ENCODE assay signal across 40 cellular contexts in genomic region chr3:139735191-139735590, GRCh38.
"Had no signal": no experiment of that assay in that cellular context is flagged by ENCODE, and none has a peak within 500 bp of the region (broad histone marks: within the 10 kb centered on the region; RNA-seq: fewer than 3 reads in every experiment).

No MANE protein-coding gene starts in this region.

- H3K4me1 ChIP-seq: adrenal gland, ascending aorta, body of pancreas, breast epithelium had no signal

- H3K36me3 ChIP-seq: adrenal gland, ascending aorta, brain microvascular endothelial cell, breast epithelium, cardiac muscle cell had no signal

- H3K27me3 ChIP-seq: adrenal gland, ascending aorta, body of pancreas, brain microvascular endothelial cell, breast epithelium, cardiac muscle cell had no signal

- H3K27ac ChIP-seq: adrenal gland, ascending aorta, body of pancreas, brain microvascular endothelial cell, breast epithelium, cardiac muscle cell had no signal

- H3K4me1 Mint-ChIP-seq: activated naive CD4-positive, alpha-beta T cell treated with anti-CD3 and anti-CD28 coated beads, Interleukin-2, amount 10 ng/mL, durations not matched to agents 7 days and 5 days; activated naive CD4-positive, alpha-beta T cell treated with anti-CD3 and anti-CD28 coated beads, Interleukin-2, amount 50 U/mL, for 24 hours; activated naive CD8-positive, alpha-beta T cell treated with anti-CD3 and anti-CD28 coated beads for 36 hours; activated naive CD8-positive, alpha-beta T cell treated with anti-CD3 and anti-CD28 coated beads, Interleukin-2, amount 10 ng/mL, durations not matched to agents 7 days and 5 days; activated naive CD8-positive, alpha-beta T cell treated with anti-CD3 and anti-CD28 coated beads, Interleukin-2, amount 50 U/mL, for 24 hours; activated T-helper 17 cell treated with anti-CD3 and anti-CD28 coated beads, Interleukin-2, amount 50 U/mL, for 72 hours; brain; central memory CD8-positive, alpha-beta T cell had no signal

- H3K36me3 Mint-ChIP-seq: activated naive CD4-positive, alpha-beta T cell treated with anti-CD3 and anti-CD28 coated beads, Interleukin-2, amount 10 ng/mL, durations not matched to agents 7 days and 5 days; activated naive CD4-positive, alpha-beta T cell treated with anti-CD3 and anti-CD28 coated beads, Interleukin-2, amount 50 U/mL, for 24 hours; activated naive CD4-positive, alpha-beta T cell treated with anti-CD3 and anti-CD28 coated beads, Interleukin-2, amount 50 U/mL, for 72 hours; activated naive CD8-positive, alpha-beta T cell; activated naive CD8-positive, alpha-beta T cell treated with anti-CD3 and anti-CD28 coated beads for 36 hours; activated naive CD8-positive, alpha-beta T cell treated with anti-CD3 and anti-CD28 coated beads, Interleukin-2, amount 10 ng/mL, durations not matched to agents 7 days and 5 days; brain had no signal

- H3K4me3 Mint-ChIP-seq: activated naive CD4-positive, alpha-beta T cell treated with anti-CD3 and anti-CD28 coated beads for 36 hours; activated naive CD4-positive, alpha-beta T cell treated with anti-CD3 and anti-CD28 coated beads, Interleukin-2, amount 10 ng/mL, durations not matched to agents 7 days and 5 days; activated naive CD4-positive, alpha-beta T cell treated with anti-CD3 and anti-CD28 coated beads, Interleukin-2, amount 50 U/mL, for 24 hours; activated naive CD8-positive, alpha-beta T cell; activated naive CD8-positive, alpha-beta T cell treated with anti-CD3 and anti-CD28 coated beads for 36 hours; activated naive CD8-positive, alpha-beta T cell treated with anti-CD3 and anti-CD28 coated beads, Interleukin-2, amount 10 ng/mL, durations not matched to agents 7 days and 5 days; activated naive CD8-positive, alpha-beta T cell treated with anti-CD3 and anti-CD28 coated beads, Interleukin-2, amount 50 U/mL, for 24 hours; activated T-cell treated with anti-CD3 and anti-CD28 coated beads, Interleukin-2, amount 50 U/mL, for 24 hours; activated T-cell treated with anti-CD3 and anti-CD28 coated beads, Interleukin-2, amount 50 U/mL, for 4 hours; activated T-cell treated with anti-CD3 and anti-CD28 coated beads, Interleukin-2, amount 50 U/mL, for 72 hours; activated T-helper 1 cell treated with anti-CD3 and anti-CD28 coated beads, Interleukin-12 subunit alpha, Interleukin-12 subunit beta, Interleukin-2, Interleukin-4 antibody, amounts not matched to agents 30 ng/mL and 10 ng/mL and 1 ng/mL, durations not matched to agents 14 hours and 24 hours and 36 hours; activated T-helper 17 cell treated with anti-CD3 and anti-CD28 coated beads, Interleukin-2, amount 50 U/mL, for 72 hours; brain; central memory CD8-positive, alpha-beta T cell had no signal

- H3K27ac Mint-ChIP-seq: activated naive CD4-positive, alpha-beta T cell treated with anti-CD3 and anti-CD28 coated beads for 36 hours; activated naive CD4-positive, alpha-beta T cell treated with anti-CD3 and anti-CD28 coated beads, Interleukin-2, amount 10 ng/mL, durations not matched to agents 7 days and 5 days; activated naive CD4-positive, alpha-beta T cell treated with anti-CD3 and anti-CD28 coated beads, Interleukin-2, amount 50 U/mL, for 24 hours; activated naive CD4-positive, alpha-beta T cell treated with anti-CD3 and anti-CD28 coated beads, Interleukin-2, amount 50 U/mL, for 72 hours; activated naive CD8-positive, alpha-beta T cell; activated naive CD8-positive, alpha-beta T cell treated with anti-CD3 and anti-CD28 coated beads for 36 hours; activated naive CD8-positive, alpha-beta T cell treated with anti-CD3 and anti-CD28 coated beads, Interleukin-2, amount 10 ng/mL, durations not matched to agents 7 days and 5 days; activated naive CD8-positive, alpha-beta T cell treated with anti-CD3 and anti-CD28 coated beads, Interleukin-2, amount 50 U/mL, for 24 hours; activated T-cell treated with anti-CD3 and anti-CD28 coated beads, Interleukin-2, amount 50 U/mL, for 24 hours; activated T-cell treated with anti-CD3 and anti-CD28 coated beads, Interleukin-2, amount 50 U/mL, for 72 hours; activated T-helper 1 cell treated with anti-CD3 and anti-CD28 coated beads, Interleukin-12 subunit alpha, Interleukin-12 subunit beta, Interleukin-2, Interleukin-4 antibody, amounts not matched to agents 30 ng/mL and 10 ng/mL and 1 ng/mL, durations not matched to agents 14 hours and 24 hours and 36 hours; activated T-helper 17 cell treated with anti-CD3 and anti-CD28 coated beads, Interleukin-2, amount 50 U/mL, for 72 hours; activated T-helper 2 cell treated with anti-CD3 and anti-CD28 coated beads, Interferon-gamma antibody, Interleukin-2, Interleukin-4, amounts not matched to agents 10 μg/mL and 5 μg/mL and 100 μg/mL, durations not matched to agents 14 hours and 24 hours and 36 hours; brain had no signal

- H3K9me3 Mint-ChIP-seq: activated naive CD4-positive, alpha-beta T cell treated with anti-CD3 and anti-CD28 coated beads for 36 hours; activated naive CD4-positive, alpha-beta T cell treated with anti-CD3 and anti-CD28 coated beads, Interleukin-2, amount 10 ng/mL, durations not matched to agents 7 days and 5 days; activated naive CD4-positive, alpha-beta T cell treated with anti-CD3 and anti-CD28 coated beads, Interleukin-2, amount 50 U/mL, for 24 hours; activated naive CD8-positive, alpha-beta T cell treated with anti-CD3 and anti-CD28 coated beads for 36 hours; activated naive CD8-positive, alpha-beta T cell treated with anti-CD3 and anti-CD28 coated beads, Interleukin-2, amount 10 ng/mL, durations not matched to agents 7 days and 5 days; activated naive CD8-positive, alpha-beta T cell treated with anti-CD3 and anti-CD28 coated beads, Interleukin-2, amount 50 U/mL, for 24 hours; activated T-cell treated with anti-CD3 and anti-CD28 coated beads, Interleukin-2, amount 50 U/mL, for 24 hours; activated T-cell treated with anti-CD3 and anti-CD28 coated beads, Interleukin-2, amount 50 U/mL, for 4 hours; activated T-cell treated with anti-CD3 and anti-CD28 coated beads, Interleukin-2, amount 50 U/mL, for 72 hours; activated T-helper 1 cell treated with anti-CD3 and anti-CD28 coated beads, Interleukin-12 subunit alpha, Interleukin-12 subunit beta, Interleukin-2, Interleukin-4 antibody, amounts not matched to agents 30 ng/mL and 10 ng/mL and 1 ng/mL, durations not matched to agents 14 hours and 24 hours and 36 hours; activated T-helper 2 cell treated with anti-CD3 and anti-CD28 coated beads, Interferon-gamma antibody, Interleukin-2, Interleukin-4, amounts not matched to agents 10 μg/mL and 5 μg/mL and 100 μg/mL, durations not matched to agents 14 hours and 24 hours and 36 hours; brain had no signal

- H3K9me3 ChIP-seq: adrenal gland, ascending aorta, body of pancreas, breast epithelium had no signal

- H3K4me3 ChIP-seq: adrenal gland, ascending aorta, body of pancreas, breast epithelium, cardiac muscle cell had no signal

- ATAC-seq: activated naive CD4-positive, alpha-beta T cell treated with anti-CD3 and anti-CD28 coated beads, Interleukin-2, amount 50 U/mL, for 72 hours; activated naive CD8-positive, alpha-beta T cell treated with anti-CD3 and anti-CD28 coated beads, Interleukin-2, amount 50 U/mL, for 24 hours; activated T-cell treated with anti-CD3 and anti-CD28 coated beads, Interleukin-2, amount 50 U/mL, for 4 hours; activated T-cell treated with anti-CD3 and anti-CD28 coated beads, Interleukin-2, amount 50 U/mL, for 72 hours; activated T-helper 17 cell treated with anti-CD3 and anti-CD28 coated beads, Interleukin-2, amount 50 U/mL, for 72 hours; body of pancreas had no signal

- DNase-seq: activated effector memory CD4-positive, alpha-beta T cell treated with anti-CD3 and anti-CD28 coated beads, Interleukin-2, amount 50 U/mL, for 16 hours; activated effector memory CD4-positive, alpha-beta T cell treated with Interleukin-2 at 50 U/mL for 16 hours; activated gamma-delta T cell; activated gamma-delta T cell treated with Interleukin-2 at 50 U/mL for 16 hours; activated naive CD4-positive, alpha-beta T cell; activated naive CD4-positive, alpha-beta T cell treated with anti-CD3 and anti-CD28 coated beads for 36 hours; activated naive CD4-positive, alpha-beta T cell treated with anti-CD3 and anti-CD28 coated beads, Interleukin-2, amount 10 ng/mL, durations not matched to agents 7 days and 5 days; activated naive CD4-positive, alpha-beta T cell treated with anti-CD3 and anti-CD28 coated beads, Interleukin-2, amount 50 U/mL, for 16 hours; activated naive CD4-positive, alpha-beta T cell treated with Interleukin-2 at 50 U/mL for 16 hours; activated naive CD8-positive, alpha-beta T cell treated with anti-CD3 and anti-CD28 coated beads for 36 hours; activated naive CD8-positive, alpha-beta T cell treated with anti-CD3 and anti-CD28 coated beads, Interleukin-2, amount 10 ng/mL, durations not matched to agents 7 days and 5 days; activated naive CD8-positive, alpha-beta T cell treated with anti-CD3 and anti-CD28 coated beads, Interleukin-2, amount 50 U/mL, for 24 hours; activated T-cell treated with anti-CD3 and anti-CD28 coated beads for 4 hours; activated T-cell treated with anti-CD3 and anti-CD28 coated beads, Interleukin-2, amount 50 U/mL, for 1 hour; activated T-cell treated with anti-CD3 and anti-CD28 coated beads, Interleukin-2, amount 50 U/mL, for 24 hours; activated T-cell treated with anti-CD3 and anti-CD28 coated beads, Interleukin-2, amount 50 U/mL, for 4 hours; activated T-cell treated with anti-CD3 and anti-CD28 coated beads, Interleukin-2, amount 50 U/mL, for 48 hours; activated T-cell treated with anti-CD3 and anti-CD28 coated beads, Interleukin-2, amount 50 U/mL, for 72 hours; adrenal gland; amniotic stem cell; amygdala; anterior cingulate cortex; aorta; body of pancreas; brain microvascular endothelial cell; caudate nucleus; central memory CD4-positive, alpha-beta T cell; cerebellar nuclear complex had no signal

- H3K27me3 Mint-ChIP-seq: activated naive CD4-positive, alpha-beta T cell treated with anti-CD3 and anti-CD28 coated beads, Interleukin-2, amount 10 ng/mL, durations not matched to agents 7 days and 5 days; activated naive CD4-positive, alpha-beta T cell treated with anti-CD3 and anti-CD28 coated beads, Interleukin-2, amount 50 U/mL, for 24 hours; activated naive CD8-positive, alpha-beta T cell treated with anti-CD3 and anti-CD28 coated beads, Interleukin-2, amount 50 U/mL, for 24 hours; brain had no signal

- FAIRE-seq: astrocyte had no signal
